23 cellular contexts compared by ENCODE assay signal in genomic region chr18:46519870-46520269, GRCh38.
"Had no signal": no experiment of that assay in that cellular context is flagged by ENCODE, and none has a peak within 500 bp of the region (broad histone marks: within the 10 kb centered on the region; RNA-seq: fewer than 3 reads in every experiment).

No MANE protein-coding gene starts in this region.

- H3K27ac ChIP-seq: ovary, parathyroid adenoma, prostate gland, right lobe of liver, sigmoid colon, stomach, thoracic aorta, thyroid gland, tibial nerve, upper lobe of left lung, vagina had no signal

- H3K36me3 ChIP-seq: ovary, prostate gland, right lobe of liver, sigmoid colon, stomach, thoracic aorta, thyroid gland, tibial nerve, upper lobe of left lung, vagina had no signal

- H3K27me3 ChIP-seq: ovary, right lobe of liver, sigmoid colon, thyroid gland, tibial nerve, upper lobe of left lung, vagina had no signal

- H3K9me3 ChIP-seq: ovary, prostate gland, right lobe of liver, sigmoid colon, stomach, thoracic aorta, thyroid gland, upper lobe of left lung, vagina had no signal

- DNase-seq: naive B cell; naive thymus-derived CD8-positive, alpha-beta T cell; nephron progenitor cell; ovary; right cardiac atrium; sigmoid colon; small intestine; stimulated activated CD4-positive, alpha-beta T cell treated with anti-CD3 and anti-CD28 coated beads, Interleukin-15, amount 100 ng/mL, for 24 hours; stimulated activated CD4-positive, alpha-beta T cell treated with anti-CD3 and anti-CD28 coated beads, Interleukin-2, amount 100 ng/mL, for 24 hours; stimulated activated CD4-positive, alpha-beta T cell treated with anti-CD3 and anti-CD28 coated beads, Interleukin-2, amount 100 ng/mL, for 48 hours; stimulated activated CD4-positive, alpha-beta T cell treated with anti-CD3 and anti-CD28 coated beads, Interleukin-4, amount 100 ng/mL, for 24 hours; stimulated activated naive B cell treated with anti-CD40 and anti-IgM and Interleukin-4, amounts not matched to agents 10 μg/mL and 1 μg/mL and 100 μg/mL, for 72 hours; stimulated activated naive CD4-positive, alpha-beta T cell treated with Interleukin-2 at 50 U/mL for 16 hours; stomach; thyroid gland; trophoblast cell had no signal

- H3K4me3 ChIP-seq: ovary, prostate gland, right lobe of liver, sigmoid colon, stomach, thoracic aorta, thyroid gland, tibial nerve, upper lobe of left lung, vagina had no signal
